ENCODE assay signal across 1 cellular context in the genomic region with DNA sequence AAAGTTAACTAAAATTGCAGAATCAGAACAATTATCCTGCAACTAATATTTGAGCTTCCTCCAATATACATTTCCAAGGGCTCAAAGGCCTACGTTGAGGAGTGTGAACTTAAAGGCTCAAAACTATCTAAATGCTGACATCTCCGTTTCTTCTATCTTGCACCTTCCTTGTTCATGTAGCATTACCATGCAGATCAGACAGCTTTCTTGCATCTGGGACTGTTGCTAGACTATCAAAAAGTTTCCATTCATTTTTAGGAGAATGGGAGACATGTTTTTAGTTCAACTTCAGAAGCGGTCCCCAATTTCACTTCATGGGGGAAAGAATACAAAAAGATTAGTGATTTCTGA.
TF ChIP-seq lines count a peak whose summit lies in the region.

No MANE protein-coding gene starts in this region.

TF ChIP-seq in endothelial cell of umbilical vein, 7 proteins besides CTCF, POLR2A, EP300 and RAD21:
- TF ChIP-seq, protein P1, sequence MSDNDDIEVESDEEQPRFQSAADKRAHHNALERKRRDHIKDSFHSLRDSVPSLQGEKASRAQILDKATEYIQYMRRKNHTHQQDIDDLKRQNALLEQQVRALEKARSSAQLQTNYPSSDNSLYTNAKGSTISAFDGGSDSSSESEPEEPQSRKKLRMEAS (IDR thresholded peaks at IDR 0.05; ENCODE audit: insufficient read depth, insufficient read length), result no peak
- TF ChIP-seq POLR2AphosphoS5 (IDR thresholded peaks at IDR 0.05; ENCODE audit: insufficient read depth, low read depth, low read length) (no peak), JUN (IDR thresholded peaks at IDR 0.05; ENCODE audit: borderline replicate concordance, insufficient read depth, insufficient read length, low read depth) (no peak), FOS (IDR thresholded peaks at IDR 0.05; ENCODE audit: borderline replicate concordance, insufficient read depth, low read length) (no peak), MYC (IDR thresholded peaks at IDR 0.05; ENCODE audit: low read depth, low read length) (no peak), EZH2 (IDR thresholded peaks at IDR 0.05; ENCODE audit: borderline replicate concordance, low read depth, low read length, severe bottlenecking) (no peak), GATA2 (IDR thresholded peaks at IDR 0.05; ENCODE audit: insufficient read depth, insufficient read length, low read depth, low read length) (no peak)
TF ChIP-seq in endothelial cell of umbilical vein: peak in this region for 0.
